Comparison of ENCODE assay signal across 22 cellular contexts in the genomic region with DNA sequence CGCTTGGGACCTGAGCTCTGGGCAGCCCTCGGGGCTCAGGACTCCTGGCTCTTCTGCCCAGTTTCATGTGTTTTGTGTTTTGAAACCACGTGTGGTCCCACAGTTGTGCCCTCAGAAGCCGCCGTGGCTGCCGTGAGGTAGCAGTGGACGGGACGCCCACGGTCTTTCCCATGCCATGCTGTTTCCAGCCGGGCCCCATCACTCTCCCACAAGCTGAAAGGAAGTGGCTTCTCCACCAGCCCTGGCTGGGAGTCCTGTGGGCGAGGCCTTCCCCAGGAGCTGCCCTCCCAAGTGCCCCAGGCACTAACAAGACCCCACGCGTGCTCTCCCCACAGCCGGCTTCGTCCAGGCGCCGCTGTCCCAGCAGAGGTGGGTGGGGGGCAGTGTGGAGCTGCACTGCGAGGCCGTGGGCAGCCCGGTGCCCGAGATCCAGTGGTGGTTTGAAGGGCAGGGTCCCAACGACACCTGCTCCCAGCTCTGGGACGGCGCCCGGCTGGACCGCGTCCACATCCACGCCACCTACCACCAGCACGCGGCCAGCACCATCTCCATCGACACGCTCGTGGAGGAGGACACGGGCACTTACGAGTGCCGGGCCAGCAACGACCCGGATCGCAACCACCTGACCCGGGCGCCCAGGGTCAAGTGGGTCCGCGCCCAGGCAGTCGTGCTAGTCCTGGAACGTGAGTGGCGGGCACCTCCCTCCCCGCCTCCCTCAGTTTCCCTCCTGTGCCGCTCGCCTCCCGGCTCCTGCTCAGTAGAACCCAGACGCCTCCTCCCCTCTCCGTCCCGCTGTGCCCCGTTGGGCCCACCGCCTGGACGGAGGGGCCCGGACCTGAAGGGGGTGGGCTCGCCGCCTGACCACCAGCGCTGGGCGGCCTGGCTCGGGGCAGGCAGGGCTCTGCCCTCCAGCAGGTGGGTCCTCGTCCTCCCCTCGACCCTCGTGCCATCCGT. TPM values are rescaled to one million over a fixed set of nuclear protein-coding genes. Genes with fewer than 3 reads are reported as not detected.
DNase-seq lines count a peak whose midpoint lies in the region; ATAC-seq, FAIRE-seq and TF ChIP-seq lines count a peak whose summit lies in the region.
"Had no signal": no experiment of that assay in that cellular context is flagged by ENCODE, and none has a peak within 500 bp of the region (broad histone marks: within the 10 kb centered on the region; RNA-seq: fewer than 3 reads in every experiment).

No MANE protein-coding gene starts in this region.

- H4K91ac ChIP-seq in IMR-90 (ENCODE audit: insufficient read depth, low read depth, low read length) (no peak overlapping the region), neuronal stem cell (ENCODE audit: low read depth, low read length, poor library complexity) (no peak overlapping the region)

- no peaks in the 10 kb centered on the region for H3K27me3 ChIP-seq in IMR-90 (ENCODE audit: control insufficient read depth, insufficient read depth, low read length)
- H3K27me3 ChIP-seq in neuronal stem cell (ENCODE audit: control insufficient read depth in 3 of 3, insufficient read depth in 3 of 3, low read depth in 1 of 3, low read length in 3 of 3), result no peaks in the 10 kb centered on the region
- H3K27me3 ChIP-seq: BE2C, left lung, SJSA1, spleen, upper lobe of right lung had no signal

- H2AK5ac ChIP-seq in IMR-90 (ENCODE audit: low read depth, low read length) (no peak overlapping the region), neuronal stem cell (ENCODE audit: low read depth, low read length) (peak overlapping the region; percentile 61)

- H2BK15ac ChIP-seq in IMR-90 (ENCODE audit: low read depth, low read length) (no peak overlapping the region), neuronal stem cell (ENCODE audit: low read length) (no peak overlapping the region)

- dilution Hi-C loops in IMR-90 (cut with HindIII; ENCODE audit: low sequenced_read_pairs, unreplicated experiment), result no loop called here

- no peak overlapping the region for H2BK120ac ChIP-seq in IMR-90 (ENCODE audit: low read depth, low read length)
- no peak overlapping the region for H2BK120ac ChIP-seq in neuronal stem cell (ENCODE audit: low read depth, low read length)

- H3K14ac ChIP-seq in IMR-90 (replicated peaks; ENCODE audit: low read depth, low read length) (no peak overlapping the region), neuronal stem cell (ENCODE audit: low read length) (peak overlapping the region; percentile 71)

- no peak overlapping the region for H2BK20ac ChIP-seq in IMR-90 (ENCODE audit: low read depth, low read length)

- TF ChIP-seq RAD21 in IMR-90 (IDR thresholded peaks at IDR 0.05; ENCODE audit: low read length), result no peak

- H3K23ac ChIP-seq in IMR-90 (ENCODE audit: low read depth, low read length), result no peak overlapping the region
- H3K23ac ChIP-seq in neuronal stem cell (ENCODE audit: low read depth, low read length, poor library complexity), result peak overlapping the region; percentile 89

- peaks cover 22% of the 10 kb centered on the region; the same call in 1 of the 2 replicates for H3K36me3 ChIP-seq in IMR-90 (ENCODE audit: control insufficient read depth, insufficient read depth, low read length)
- peaks cover 43 to 68% of the 10 kb centered on the region in 2 donors for H3K36me3 ChIP-seq in neuronal stem cell (replicated peaks in 1 of 2; ENCODE audit: control insufficient read depth in 2 of 2, insufficient read depth in 2 of 2, low read length in 2 of 2)

- no peak overlapping the region for H4K8ac ChIP-seq in IMR-90 (ENCODE audit: low read depth in 2 of 2, low read length in 2 of 2)
- no peak overlapping the region for H4K8ac ChIP-seq in neuronal stem cell (ENCODE audit: low read depth, low read length)

- no peak overlapping the region for H3K18ac ChIP-seq in IMR-90 (ENCODE audit: low read depth, low read length)
- peak overlapping the region; percentile 19 for H3K18ac ChIP-seq in neuronal stem cell (ENCODE audit: low read length)

- WGBS in IMR-90 (ENCODE audit: extremely low coverage in 2 of 2, insufficient read length in 1 of 2), 2 experiments, result 91% methylated on average over 41 of the region's 66 CpGs; no CpG with 5 or more reads in 1 of the 2 experiments
- no CpG with 5 or more reads among the region's 66 CpGs for WGBS in neuronal stem cell (ENCODE audit: extremely low coverage in 2 of 2, insufficient read length in 2 of 2, insufficient replicate concordance in 1 of 2), 2 donors

- no peak for FAIRE-seq in D721Med (lab: Jason Lieb, UNC)

- no peak for DNase-seq in IMR-90
- DNase-seq in neuronal stem cell (ENCODE audit: low spot score), result no peak
- DNase-seq in D721Med (ENCODE audit: insufficient read length, low spot score), result no peak
- no peak for DNase-seq in NCI-H1417 treated with DMSO at 0.1 percent for 48 hours (lab: John Stamatoyannopoulos, UW)
- DNase-seq: activated CD4-positive, alpha-beta T cell treated with anti-CD3 and anti-CD28 coated beads for 36 hours; anterior cingulate cortex; BE2C; foreskin fibroblast; GF-D8; NCI-H1694 treated with DMSO at 0.1 percent for 48 hours; NCI-H510A; spleen; stimulated activated naive CD4-positive, alpha-beta T cell treated with Interleukin-2 at 50 U/mL for 16 hours; T1000; upper lobe of right lung had no signal

- no peak overlapping the region for H4K5ac ChIP-seq in IMR-90 (ENCODE audit: low read depth, low read length)

- CTCF ChIA-PET in IMR-90 (lab: Yijun Ruan, JAX), result no interaction called here

- H3K79me1 ChIP-seq in IMR-90 (ENCODE audit: low read depth in 1 of 2, low read length in 2 of 2) (peaks cover 0 to 66% of the 10 kb centered on the region in 2 experiments; a peak in 2 of 4 replicates), neuronal stem cell (ENCODE audit: low read depth, low read length) (peaks cover 36% of the 10 kb centered on the region)

- H2BK5ac ChIP-seq in IMR-90 (ENCODE audit: low read depth, low read length, poor library complexity, severe bottlenecking) (no peak overlapping the region), neuronal stem cell (ENCODE audit: low read length) (peak overlapping the region; percentile 66)

- TF ChIP-seq CTCF in IMR-90 (conservative IDR thresholded peaks at IDR 0.05; ENCODE audit: low read depth, low read length), result no peak
- TF ChIP-seq CTCF in D721Med (IDR thresholded peaks at IDR 0.05; ENCODE audit: insufficient read depth, missing control alignments), result no peak

- no peak overlapping the region for H3K4me2 ChIP-seq in IMR-90 (ENCODE audit: low read depth, low read length)
- H3K4me2 ChIP-seq in neuronal stem cell (ENCODE audit: insufficient read depth, low read length, poor library complexity, severe bottlenecking), result no peak overlapping the region

- no TSS peak for BruUV-seq in IMR-90 (replicated peaks; lab: Mats Ljungman, UMichigan)

- H4K20me1 ChIP-seq in IMR-90 (ENCODE audit: insufficient read depth, low read length), result peaks cover 85% of the 10 kb centered on the region

- H3K9me3 ChIP-seq in IMR-90 (ENCODE audit: control insufficient read depth, insufficient read depth, low read length), result no peaks in the 10 kb centered on the region
- no peaks in the 10 kb centered on the region for H3K9me3 ChIP-seq in neuronal stem cell (replicated peaks in 1 of 2; ENCODE audit: control insufficient read depth in 2 of 2, insufficient read depth in 1 of 2, low read depth in 1 of 2, low read length in 2 of 2)
- H3K9me3 ChIP-seq: BE2C, left lung, SJSA1, spleen, upper lobe of right lung had no signal

- no peak for TF ChIP-seq POLR2A in IMR-90 (IDR thresholded peaks at IDR 0.05; ENCODE audit: low read depth, low read length)

- H2BK12ac ChIP-seq in neuronal stem cell (ENCODE audit: low read length), result peak overlapping the region; percentile 22

- H3K4me1 ChIP-seq in IMR-90 (ENCODE audit: control insufficient read depth, insufficient read depth, low read length), result peaks cover 20% of the 10 kb centered on the region
- H3K4me1 ChIP-seq in neuronal stem cell (ENCODE audit: control insufficient read depth in 2 of 2, insufficient read depth in 1 of 2, low read depth in 1 of 2, low read length in 2 of 2), result peaks cover 13 to 17% of the 10 kb centered on the region in 2 donors

- ATAC-seq in IMR-90 (ENCODE audit: low read depth) (no peak), HG03095 (IDR thresholded peaks at IDR 0.05; ENCODE audit: unreplicated experiment) (no peak)
- ATAC-seq: activated CD4-positive, alpha-beta T cell treated with anti-CD3 and anti-CD28 coated beads for 36 hours; left lung; upper lobe of right lung had no signal

- intact Hi-C loops in IMR-90 (cut with micrococcal nuclease), result no loop called here

- POLR2A ChIA-PET in IMR-90 (lab: Charles Lee; ENCODE audit: unreplicated experiment), result no interaction called here

- in situ Hi-C loops in IMR-90 (cut with MboI; ENCODE audit: low sequenced_read_pairs), result no loop called here

- no peak overlapping the region for H2AFZ ChIP-seq in IMR-90 (replicated peaks; ENCODE audit: low read length, poor library complexity)
- no peak overlapping the region for H2AFZ ChIP-seq in neuronal stem cell (ENCODE audit: low read length)

- H3K4ac ChIP-seq in IMR-90 (ENCODE audit: low read depth, low read length) (no peak overlapping the region), neuronal stem cell (ENCODE audit: low read length) (no peak overlapping the region)

- H3K9ac ChIP-seq in IMR-90 (ENCODE audit: low read depth, low read length) (no peak overlapping the region), neuronal stem cell (ENCODE audit: low read depth, low read length, poor library complexity) (peak overlapping the region; percentile 21)

- H2AK9ac ChIP-seq in IMR-90 (replicated peaks; ENCODE audit: low read depth, low read length, poor library complexity), result peak overlapping the region; percentile 24

- H3K27ac ChIP-seq in IMR-90 (ENCODE audit: insufficient read depth, low read length) (no peak overlapping the region), cingulate gyrus (ENCODE audit: low read depth, low read length) (peak overlapping the region; percentile 10), neuronal stem cell (replicated peaks; ENCODE audit: low read length) (no peak overlapping the region)
- H3K27ac ChIP-seq: left lung, SJSA1, spleen, upper lobe of right lung had no signal

- H3K9me1 ChIP-seq in IMR-90 (ENCODE audit: insufficient read depth, low read length), result peaks cover 7% of the 10 kb centered on the region; the same call in 1 of the 2 replicates

- H3K56ac ChIP-seq in IMR-90 (ENCODE audit: extremely low read depth, insufficient read depth, low read length), result no peak overlapping the region

- H3K4me3 ChIP-seq in IMR-90 (ENCODE audit: insufficient read depth, low read depth, low read length), result no peak overlapping the region
- H3K4me3 ChIP-seq in neuronal stem cell (ENCODE audit: low read length in 2 of 2), result no peak overlapping the region
- H3K4me3 ChIP-seq: left lung, SJSA1, spleen, upper lobe of right lung had no signal

RNA-seq across cellular contexts. Expression of gene BSG, which starts 5.3 kb away (rescaled TPM):
- total RNA-seq in IMR-90 (2012; rRNA removed), result 129 and 130 TPM in 2 replicates
- 698 and 994 TPM in 2 replicates for polyA plus RNA-seq in IMR-90 (2012; rRNA removed)
- polyA plus RNA-seq in IMR-90 (2012; cell fraction: cytosol; rRNA removed), result 596 and 943 TPM in 2 replicates
- 294 and 438 TPM in 2 replicates for polyA plus RNA-seq in IMR-90 (2012; cell fraction: nucleus; rRNA removed; ENCODE audit: low replicate concordance)
- polyA plus RNA-seq in neuronal stem cell (2013, experiment 1 of 2), result 596 TPM
- polyA plus RNA-seq in neuronal stem cell (2013, experiment 2 of 2), result 585 TPM

RNA-seq across cellular contexts. Expression of gene HCN2, which starts 12.0 kb away (rescaled TPM):
- 0.56 and 0.72 TPM in 2 replicates for total RNA-seq in IMR-90 (2012; rRNA removed)
- 2.0 and 2.6 TPM in 2 replicates for polyA plus RNA-seq in IMR-90 (2012; rRNA removed)
- 1.5 and 5.2 TPM in 2 replicates for polyA plus RNA-seq in IMR-90 (2012; cell fraction: cytosol; rRNA removed)
- 1.3 and 4.0 TPM in 2 replicates for polyA plus RNA-seq in IMR-90 (2012; cell fraction: nucleus; rRNA removed; ENCODE audit: low replicate concordance)
- 0.10 TPM for polyA plus RNA-seq in neuronal stem cell (2013, experiment 1 of 2)
- polyA plus RNA-seq in neuronal stem cell (2013, experiment 2 of 2), result 0.10 TPM
- total RNA-seq: HT-29 had no signal

RNA-seq across cellular contexts. Expression of gene GZMM, which starts 33.9 kb away (rescaled TPM):
- not detected in 2 replicates for total RNA-seq in IMR-90 (2012; rRNA removed)
- 0.11 and 0.24 TPM in 2 replicates for polyA plus RNA-seq in IMR-90 (2012; rRNA removed)
- 0.23 and 0.81 TPM in 2 replicates for polyA plus RNA-seq in IMR-90 (2012; cell fraction: cytosol; rRNA removed)
- 0.11 and 0.50 TPM in 2 replicates for polyA plus RNA-seq in IMR-90 (2012; cell fraction: nucleus; rRNA removed; ENCODE audit: low replicate concordance)
- 0.04 TPM for polyA plus RNA-seq in neuronal stem cell (2013, experiment 1 of 2)
- 0.06 TPM for polyA plus RNA-seq in neuronal stem cell (2013, experiment 2 of 2)
- total RNA-seq: H4, HT-29, myocyte, SJSA1 had no signal

RNA-seq across cellular contexts. Expression of gene CDC34, which starts 46.2 kb away (rescaled TPM):
- total RNA-seq in IMR-90 (2012; rRNA removed), result 35.7 and 39.2 TPM in 2 replicates
- polyA plus RNA-seq in IMR-90 (2012; rRNA removed), result 68.9 and 80.8 TPM in 2 replicates
- 94.6 and 103 TPM in 2 replicates for polyA plus RNA-seq in IMR-90 (2012; cell fraction: cytosol; rRNA removed)
- 46.7 and 97.7 TPM in 2 replicates for polyA plus RNA-seq in IMR-90 (2012; cell fraction: nucleus; rRNA removed; ENCODE audit: low replicate concordance)
- 109 TPM for polyA plus RNA-seq in neuronal stem cell (2013, experiment 1 of 2)
- 105 TPM for polyA plus RNA-seq in neuronal stem cell (2013, experiment 2 of 2)

RNA-seq across cellular contexts. Expression of gene POLRMT, which starts 55.6 kb away (rescaled TPM):
- 9.9 and 10.3 TPM in 2 replicates for total RNA-seq in IMR-90 (2012; rRNA removed)
- polyA plus RNA-seq in IMR-90 (2012; rRNA removed), result 29.6 and 44.6 TPM in 2 replicates
- polyA plus RNA-seq in IMR-90 (2012; cell fraction: cytosol; rRNA removed), result 13.8 and 22.8 TPM in 2 replicates
- polyA plus RNA-seq in IMR-90 (2012; cell fraction: nucleus; rRNA removed; ENCODE audit: low replicate concordance), result 96.1 and 272 TPM in 2 replicates
- polyA plus RNA-seq in neuronal stem cell (2013, experiment 1 of 2), result 50.0 TPM
- polyA plus RNA-seq in neuronal stem cell (2013, experiment 2 of 2), result 45.6 TPM
